ENCODE assay signal across 8 cellular contexts in the genomic region with DNA sequence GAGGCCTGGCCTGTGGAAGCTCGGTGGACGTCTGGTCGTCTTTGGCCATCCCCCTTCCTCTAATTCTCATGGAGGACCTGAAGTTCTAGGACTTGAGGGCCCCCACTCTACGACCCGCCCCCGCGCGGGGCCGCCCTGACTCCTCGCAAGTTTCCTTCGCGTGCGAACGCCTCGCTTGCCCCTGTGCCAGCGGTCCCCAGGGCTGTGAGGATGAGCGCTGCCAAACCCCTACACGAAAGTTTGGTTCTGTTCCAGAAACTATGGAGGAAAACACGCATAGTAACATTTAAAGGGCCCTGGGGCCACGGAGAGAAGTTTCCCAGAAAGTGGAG. TPM values are rescaled to one million over a fixed set of nuclear protein-coding genes. Genes with fewer than 3 reads are reported as not detected.
DNase-seq lines count a peak whose midpoint lies in the region; ATAC-seq and TF ChIP-seq lines count a peak whose summit lies in the region.

No MANE protein-coding gene starts in this region.

- H3K4me2 ChIP-seq in BLaER1 (peak overlapping the region; percentile 98), mesenchymal stem cell (ENCODE audit: low read length, poor library complexity, severe bottlenecking) (peak overlapping the region; percentile 50)

- no peak overlapping the region for H3K23ac ChIP-seq in mesenchymal stem cell (ENCODE audit: low read length in 2 of 2)

- peak overlapping the region; percentile 99 for H2BK5ac ChIP-seq in mesenchymal stem cell (ENCODE audit: low read depth, low read length, poor library complexity, severe bottlenecking)

- intact Hi-C loops in colonic mucosa (cut with DNase I) (no loop called here), uterus (cut with DNase I; ENCODE audit: low total_unique reads) (no loop called here)

- H3K27ac ChIP-seq in BLaER1 (no peak overlapping the region), colonic mucosa (peak overlapping the region; percentile 91), mesenchymal stem cell (ENCODE audit: low read length, poor library complexity, severe bottlenecking) (peak overlapping the region; percentile 68), uterus (peak overlapping the region; percentile 87 to 93)

- peak overlapping the region; percentile 84 to 93 for H3K18ac ChIP-seq in mesenchymal stem cell (ENCODE audit: low read depth in 1 of 2, low read length in 2 of 2)

- peak overlapping the region; percentile 11 for H2AK5ac ChIP-seq in mesenchymal stem cell (ENCODE audit: low read length, severe bottlenecking)

- H3K4ac ChIP-seq in mesenchymal stem cell (ENCODE audit: low read depth in 1 of 2, low read length in 2 of 2): peak overlapping the region; percentile 8 to 80

- H3K4me3 ChIP-seq in BLaER1: peak overlapping the region; percentile 79
- H3K4me3 ChIP-seq in colonic mucosa: peak overlapping the region; percentile 69
- peak overlapping the region; percentile 84 to 88 for H3K4me3 ChIP-seq in mesenchymal stem cell (ENCODE audit: insufficient read depth in 1 of 2, low read depth in 1 of 2, low read length in 2 of 2)
- H3K4me3 ChIP-seq in uterus: peak overlapping the region; percentile 70 to 88

- TF ChIP-seq POLR2A in uterus (IDR thresholded peaks at IDR 0.05): no peak

- H4K20me1 ChIP-seq in BLaER1: 0 out of 2 replicates have a peak, but pooled peaks cover 11% of the 10 kb centered on the region

- H3K79me1 ChIP-seq in mesenchymal stem cell (replicated peaks; ENCODE audit: low read length, poor library complexity, severe bottlenecking): peaks cover 4% of the 10 kb centered on the region

- H3K9me3 ChIP-seq in BLaER1 (no peaks in the 10 kb centered on the region), colonic mucosa (no peaks in the 10 kb centered on the region), mesenchymal stem cell (ENCODE audit: control insufficient read depth, low read length) (no peaks in the 10 kb centered on the region), uterus (no peaks in the 10 kb centered on the region)

- H3K9ac ChIP-seq in BLaER1 (no peak overlapping the region), colonic mucosa (ENCODE audit: low read depth in 2 of 2, low read length in 2 of 2) (peak overlapping the region; percentile 90 to 91), mesenchymal stem cell (ENCODE audit: low read length) (peak overlapping the region; percentile 99)

- peaks cover 42% of the 10 kb centered on the region for H3K27me3 ChIP-seq in BLaER1
- H3K27me3 ChIP-seq in colonic mucosa: no peaks in the 10 kb centered on the region
- no peaks in the 10 kb centered on the region for H3K27me3 ChIP-seq in mesenchymal stem cell (ENCODE audit: control insufficient read depth in 1 of 2, insufficient read depth in 1 of 2, low read length in 2 of 2)
- H3K27me3 ChIP-seq in uterus: no peaks in the 10 kb centered on the region

- H3K36me3 ChIP-seq in BLaER1 (no peaks in the 10 kb centered on the region), colonic mucosa (no peaks in the 10 kb centered on the region), mesenchymal stem cell (ENCODE audit: control insufficient read depth in 1 of 2, insufficient read depth in 2 of 2, low read depth in 1 of 2, low read length in 2 of 2) (peaks cover 0 to 5% of the 10 kb centered on the region in 2 experiments), uterus (no peaks in the 10 kb centered on the region)

- peak overlapping the region; percentile 87 for H4K91ac ChIP-seq in mesenchymal stem cell (ENCODE audit: low read length)

- no peak for TF ChIP-seq CTCF in colonic mucosa (IDR thresholded peaks at IDR 0.05)
- no peak for TF ChIP-seq CTCF in uterus (IDR thresholded peaks at IDR 0.05)

- peak overlapping the region; percentile 98 for H2BK120ac ChIP-seq in mesenchymal stem cell (ENCODE audit: low read depth, low read length)

- peak; percentile 24 for ATAC-seq in HG03439 (IDR thresholded peaks at IDR 0.05; ENCODE audit: unreplicated experiment)
- no peak for ATAC-seq in HG03342 (IDR thresholded peaks at IDR 0.05; ENCODE audit: unreplicated experiment)

- H3K4me1 ChIP-seq in BLaER1 (peaks cover 44% of the 10 kb centered on the region), colonic mucosa (no peaks in the 10 kb centered on the region), mesenchymal stem cell (ENCODE audit: control insufficient read depth, insufficient read depth, low read depth, low read length) (peaks cover 13% of the 10 kb centered on the region), uterus (no peaks in the 10 kb centered on the region)

- H4K8ac ChIP-seq in mesenchymal stem cell (ENCODE audit: low read length): peak overlapping the region; percentile 97

- H3K14ac ChIP-seq in mesenchymal stem cell (ENCODE audit: low read length in 2 of 2): peak overlapping the region in 1 of 2 experiments; percentile 58

- no peak for DNase-seq in colonic mucosa
- peak; percentile 81 for DNase-seq in mesenchymal stem cell
- DNase-seq in uterus: no peak
- DNase-seq in NCI-H1694 treated with DMSO at 0.1 percent for 48 hours (lab: John Stamatoyannopoulos, UW): no peak
- no peak for DNase-seq in HuH-7 (ENCODE audit: low spot score)

- peak overlapping the region; percentile 21 for H2AFZ ChIP-seq in mesenchymal stem cell (ENCODE audit: low read depth, low read length)

- H2BK12ac ChIP-seq in mesenchymal stem cell (ENCODE audit: low read length in 2 of 2): peak overlapping the region; percentile 57 to 87

- WGBS in mesenchymal stem cell: 6% methylated on average over 19 of the region's 20 CpGs

- H2BK15ac ChIP-seq in mesenchymal stem cell (ENCODE audit: low read depth, poor library complexity, severe bottlenecking): peak overlapping the region; percentile 46

RNA-seq across cellular contexts. Expression of gene GNG12, which starts 0.3 kb away (rescaled TPM):
- total RNA-seq in colonic mucosa: 100 to 1,000 TPM in 1 of 2 donors, 10 to 100 TPM in 1; 77.1 to 131 TPM
- 110 TPM for polyA plus RNA-seq in mesenchymal stem cell (2013, experiment 1 of 2)
- polyA plus RNA-seq in mesenchymal stem cell (2013, experiment 2 of 2): 106 TPM
- 100 to 1,000 TPM in 3 of 4 donors, 10 to 100 TPM in 1; 45.3 to 179 (median 120) TPM for total RNA-seq in uterus
